In the genomic region with DNA sequence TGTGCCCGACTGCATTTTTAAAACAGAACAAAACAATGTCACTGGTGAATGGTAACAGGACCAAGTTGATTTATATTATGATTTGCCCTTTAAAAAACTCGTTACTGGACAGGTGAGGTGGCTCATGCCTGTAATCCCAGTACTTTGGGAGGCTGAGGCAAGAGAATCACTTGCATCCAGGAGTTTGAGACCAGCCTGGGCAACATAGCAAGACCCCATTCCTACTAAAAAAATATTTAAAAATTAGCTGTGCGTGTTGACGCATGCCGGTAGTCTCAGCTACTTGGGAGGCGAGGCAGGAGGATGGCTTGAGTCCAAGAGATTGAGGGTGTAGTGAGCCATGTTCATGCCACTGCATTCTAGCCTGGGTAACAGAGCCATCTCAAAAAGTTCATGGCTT, we compare ENCODE assay signal across 2 cellular contexts.
TF ChIP-seq lines count a peak whose summit lies in the region.

No MANE protein-coding gene starts in this region.

TF ChIP-seq in HEK293, 187 proteins besides CTCF, POLR2A, EP300 and RAD21:
- TF ChIP-seq ZNF292 (tag by site-specific recombination; IDR thresholded peaks at IDR 0.05; ENCODE audit: borderline replicate concordance, low read depth) (no peak), ZNF121 (tag by site-specific recombination; IDR thresholded peaks at IDR 0.05) (0 out of 2 replicates have a peak, but pooled peaks have one; percentile 11)

TF ChIP-seq in K562, 482 proteins besides CTCF, POLR2A, EP300 and RAD21 (continued from another document):
- TF ChIP-seq, protein P1, sequence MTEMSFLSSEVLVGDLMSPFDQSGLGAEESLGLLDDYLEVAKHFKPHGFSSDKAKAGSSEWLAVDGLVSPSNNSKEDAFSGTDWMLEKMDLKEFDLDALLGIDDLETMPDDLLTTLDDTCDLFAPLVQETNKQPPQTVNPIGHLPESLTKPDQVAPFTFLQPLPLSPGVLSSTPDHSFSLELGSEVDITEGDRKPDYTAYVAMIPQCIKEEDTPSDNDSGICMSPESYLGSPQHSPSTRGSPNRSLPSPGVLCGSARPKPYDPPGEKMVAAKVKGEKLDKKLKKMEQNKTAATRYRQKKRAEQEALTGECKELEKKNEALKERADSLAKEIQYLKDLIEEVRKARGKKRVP (CRISPR knock-in tag; IDR thresholded peaks at IDR 0.05) = no peak
- TF ChIP-seq, protein P2, sequence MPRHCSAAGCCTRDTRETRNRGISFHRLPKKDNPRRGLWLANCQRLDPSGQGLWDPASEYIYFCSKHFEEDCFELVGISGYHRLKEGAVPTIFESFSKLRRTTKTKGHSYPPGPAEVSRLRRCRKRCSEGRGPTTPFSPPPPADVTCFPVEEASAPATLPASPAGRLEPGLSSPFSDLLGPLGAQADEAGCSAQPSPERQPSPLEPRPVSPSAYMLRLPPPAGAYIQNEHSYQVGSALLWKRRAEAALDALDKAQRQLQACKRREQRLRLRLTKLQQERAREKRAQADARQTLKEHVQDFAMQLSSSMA (CRISPR knock-in tag; IDR thresholded peaks at IDR 0.05) = no peak
- TF ChIP-seq MAFK (IDR thresholded peaks at IDR 0.05; ENCODE audit: low read length) (no peak), CBFA2T2 (conservative IDR thresholded peaks at IDR 0.05) (no peak), ZBED1 (IDR thresholded peaks at IDR 0.05) (no peak), SETDB1 (IDR thresholded peaks at IDR 0.05; ENCODE audit: low read length) (no peak), ZNF253 (CRISPR knock-in tag; conservative IDR thresholded peaks at IDR 0.05) (no peak), YBX1 (IDR thresholded peaks at IDR 0.05) (no peak), RBM25 (IDR thresholded peaks at IDR 0.05; ENCODE audit: low read depth, low read length, severe bottlenecking) (peak; percentile 6), ZNF121 (CRISPR knock-in tag; conservative IDR thresholded peaks at IDR 0.05) (0 out of 2 replicates have a peak, but pooled peaks have one; percentile 4), FIP1L1 (IDR thresholded peaks at IDR 0.05; ENCODE audit: low read depth, low read length, poor library complexity, severe bottlenecking) (no peak)
TF ChIP-seq in K562: peak in this region for 2.
